ENCODE assay signal across 8 cellular contexts in the genomic region with DNA sequence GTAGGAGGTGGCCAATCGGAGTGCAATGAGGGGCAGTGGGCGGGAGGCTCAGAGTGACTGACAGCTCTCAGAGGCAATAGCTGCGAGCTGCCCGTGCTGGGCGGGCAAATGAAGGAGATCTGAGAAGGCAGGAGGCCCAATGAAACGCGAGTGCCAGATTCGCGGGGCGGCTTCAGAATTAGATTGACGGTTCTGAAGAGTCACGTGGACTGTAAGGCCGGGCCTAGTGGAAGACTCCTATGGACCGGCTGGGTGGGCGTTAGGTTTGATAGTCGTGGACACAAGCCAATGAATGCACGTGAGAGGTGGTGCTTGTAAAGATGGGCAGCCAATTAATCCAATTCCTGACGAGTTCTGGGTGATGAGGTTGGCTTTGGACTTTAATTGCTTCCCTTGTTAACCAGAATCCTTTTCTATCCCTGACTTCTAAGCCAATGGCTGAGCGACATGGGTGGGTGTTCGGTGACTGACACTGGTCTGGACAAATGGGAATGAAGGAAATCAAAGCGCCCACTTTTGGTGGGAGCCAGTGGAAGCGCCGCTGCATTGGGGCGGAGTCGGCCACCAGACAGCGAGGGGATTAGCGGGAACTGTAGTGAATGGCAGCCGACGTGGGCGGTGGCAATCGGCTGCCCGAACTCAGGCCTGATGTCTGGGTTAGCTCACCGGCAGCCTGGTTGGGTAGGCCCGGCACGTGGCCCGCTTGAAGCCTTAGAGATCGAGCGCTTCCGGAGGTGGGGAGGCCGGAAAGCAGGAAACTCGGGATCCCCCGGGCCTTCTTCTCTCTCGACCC. TPM values are rescaled to one million over a fixed set of nuclear protein-coding genes. Genes with fewer than 3 reads are reported as not detected.
DNase-seq lines count a peak whose midpoint lies in the region; ATAC-seq and TF ChIP-seq lines count a peak whose summit lies in the region.

No MANE protein-coding gene starts in this region.

- no peaks in the 10 kb centered on the region for H3K27me3 Mint-ChIP-seq in CD4-positive, alpha-beta memory T cell
- no peaks in the 10 kb centered on the region for H3K27me3 Mint-ChIP-seq in activated CD4-positive, alpha-beta memory T cell treated with anti-CD3 and anti-CD28 coated beads for 36 hours

- peak overlapping the region; percentile 81 to 99 (median 94) for H3K27ac Mint-ChIP-seq in CD4-positive, alpha-beta memory T cell
- peak overlapping the region; percentile 92 for H3K27ac Mint-ChIP-seq in activated CD4-positive, alpha-beta memory T cell treated with anti-CD3 and anti-CD28 coated beads for 36 hours

- H3K36me3 ChIP-seq in CD4-positive, alpha-beta memory T cell (ENCODE audit: insufficient read depth, low read length): peaks cover 24% of the 10 kb centered on the region

- no peaks in the 10 kb centered on the region for H3K27me3 ChIP-seq in CD4-positive, alpha-beta memory T cell (ENCODE audit: insufficient read depth, low read length)

- POLR2A ChIA-PET in CD4-positive, alpha-beta memory T cell (lab: Charles Lee; ENCODE audit: partially characterized antibody): interaction anchor here (0.5 to 3.8 kb wide), 20 partner anchors 11 to 1519 kb away, joined by 3 to 30 read pairs (median 4); partner anchors contain the start of genes ALKBH7, CLPP, DENND1C and GPR108
- POLR2A ChIA-PET in activated CD4-positive, alpha-beta memory T cell treated with anti-CD3 and anti-CD28 coated beads for 36 hours (lab: Charles Lee): interaction anchor here (0.6 to 2.7 kb wide), 10 partner anchors 13 to 439 kb away, joined by 3 to 15 read pairs (median 4); partner anchors contain the start of genes ALKBH7, CLPP, DENND1C and GTF2F1

- H3K4me1 ChIP-seq in CD4-positive, alpha-beta memory T cell (ENCODE audit: insufficient read depth, low read length): peaks cover 42% of the 10 kb centered on the region

- CTCF ChIA-PET in CD4-positive, alpha-beta memory T cell (lab: Charles Lee; ENCODE audit: partially characterized antibody): interaction anchor here (1.0 to 1.1 kb wide), 4 partner anchors 80 to 437 kb away, joined by 3 to 4 read pairs (median 3); no protein-coding TSS in a partner anchor
- CTCF ChIA-PET in activated CD4-positive, alpha-beta memory T cell treated with anti-CD3 and anti-CD28 coated beads for 36 hours (lab: Charles Lee): interaction anchor here (0.9 to 1.7 kb wide), 7 partner anchors 13 to 439 kb away, joined by 3 to 5 read pairs (median 3); partner anchors contain the start of gene CLPP

- no peaks in the 10 kb centered on the region for H3K9me3 ChIP-seq in CD4-positive, alpha-beta memory T cell (ENCODE audit: control insufficient read depth in 1 of 2, low read length in 2 of 2)

- peak; percentile 98 to 100 (median 100) for DNase-seq in CD4-positive, alpha-beta memory T cell
- peak; percentile 100 for DNase-seq in NCI-H82 (lab: John Stamatoyannopoulos, UW)
- peak; percentile 100 for DNase-seq in activated CD4-positive, alpha-beta memory T cell treated with anti-CD3 and anti-CD28 coated beads for 36 hours
- peak; percentile 100 for DNase-seq in dermis microvascular lymphatic vessel endothelial cell (ENCODE audit: low read depth in 2 of 2)
- peak; percentile 100 for DNase-seq in lower leg skin (ENCODE audit: low spot score in 2 of 2)
- DNase-seq in stimulated activated CD4-positive, alpha-beta T cell treated with anti-CD3 and anti-CD28 coated beads, Interleukin-4, amount 100 ng/mL, for 4 hours: peak; percentile 97 to 100

- TF ChIP-seq POLR2A in lower leg skin (IDR thresholded peaks at IDR 0.05): no peak

- TF ChIP-seq CTCF in lower leg skin (IDR thresholded peaks at IDR 0.05): no peak

- intact Hi-C loops in CD4-positive, alpha-beta memory T cell (cut with micrococcal nuclease): loop anchor here (1.0 to 10.0 kb wide), 5 partner anchors 32 to 80 kb away; partner anchors contain the start of genes CLPP, GTF2F1 and TUBB4A
- intact Hi-C loops in activated CD4-positive, alpha-beta memory T cell treated with anti-CD3 and anti-CD28 coated beads for 36 hours (cut with micrococcal nuclease): loop anchor here (1.0 to 2.0 kb wide), 9 partner anchors 32 to 521 kb away; partner anchors contain the start of genes CLPP, DENND1C, GTF2F1 and SH2D3A
- intact Hi-C loops in lower leg skin (cut with DNase I; ENCODE audit: low total_unique reads): no loop called here

- H3K27ac ChIP-seq in CD4-positive, alpha-beta memory T cell (ENCODE audit: low read depth, low read length): peak overlapping the region; percentile 62

- WGBS in lower leg skin, 2 donors: 1 to 4% methylated on average over 35 to 43 of the region's 43 CpGs

- peak overlapping the region in 1 of 2 donors; percentile 33 for H3K4me3 ChIP-seq in CD4-positive, alpha-beta memory T cell (ENCODE audit: low read length in 2 of 2)
- no peak overlapping the region for H3K4me3 ChIP-seq in lower leg skin (ENCODE audit: low read depth, poor library complexity, severe bottlenecking)

- H3K36me3 Mint-ChIP-seq in CD4-positive, alpha-beta memory T cell: peaks cover 8 to 31% of the 10 kb centered on the region in 2 donors
- peaks cover 27% of the 10 kb centered on the region for H3K36me3 Mint-ChIP-seq in activated CD4-positive, alpha-beta memory T cell treated with anti-CD3 and anti-CD28 coated beads for 36 hours

- peaks cover 0 to 2% (median 0%) of the 10 kb centered on the region in 8 donors for H3K9me3 Mint-ChIP-seq in CD4-positive, alpha-beta memory T cell
- H3K9me3 Mint-ChIP-seq in activated CD4-positive, alpha-beta memory T cell treated with anti-CD3 and anti-CD28 coated beads for 36 hours: peaks cover 3% of the 10 kb centered on the region

- H3K4me1 Mint-ChIP-seq in CD4-positive, alpha-beta memory T cell: peaks cover 16 to 37% (median 29%) of the 10 kb centered on the region in 4 donors
- H3K4me1 Mint-ChIP-seq in activated CD4-positive, alpha-beta memory T cell treated with anti-CD3 and anti-CD28 coated beads for 36 hours (ENCODE audit: low read depth): peaks cover 36% of the 10 kb centered on the region

- ATAC-seq in GM19455 (IDR thresholded peaks at IDR 0.05; ENCODE audit: unreplicated experiment) (peak; percentile 91), HG03575 (IDR thresholded peaks at IDR 0.05; ENCODE audit: extremely low read depth, insufficient number of reproducible peaks, low FRiP score, unreplicated experiment) (peak; percentile 69)

- H3K4me3 Mint-ChIP-seq in CD4-positive, alpha-beta memory T cell: peak overlapping the region; percentile 70 to 88 (median 86)
- H3K4me3 Mint-ChIP-seq in activated CD4-positive, alpha-beta memory T cell treated with anti-CD3 and anti-CD28 coated beads for 36 hours: peak overlapping the region; percentile 75

RNA-seq across cellular contexts. Expression of gene KHSRP, which starts 0.5 kb away (rescaled TPM):
- 100 to 1,000 TPM; 168 to 169 TPM for total RNA-seq in CD4-positive, alpha-beta memory T cell
- polyA plus RNA-seq in CD4-positive, alpha-beta memory T cell: 10 to 100 TPM in 1 of 2 donors, 1 to 10 TPM in 1; 4.3 to 25.3 TPM
- 100 to 1,000 TPM; 296 to 305 TPM for total RNA-seq in activated CD4-positive, alpha-beta memory T cell treated with anti-CD3 and anti-CD28 coated beads for 36 hours
- total RNA-seq in dermis microvascular lymphatic vessel endothelial cell (89.9 and 116 TPM in 2 replicates), lower leg skin (100 to 1,000 TPM; 116 to 143 (median 131) TPM)

RNA-seq across cellular contexts. Expression of gene SLC25A41, which starts 8.4 kb away (rescaled TPM):
- total RNA-seq in CD4-positive, alpha-beta memory T cell: not detected
- not detected for polyA plus RNA-seq in CD4-positive, alpha-beta memory T cell
- total RNA-seq in activated CD4-positive, alpha-beta memory T cell treated with anti-CD3 and anti-CD28 coated beads for 36 hours: not detected
- total RNA-seq in dermis microvascular lymphatic vessel endothelial cell: 0.13 TPM in 2 replicates
- under 1 TPM in 1 of 4 donors, not detected in 3; 0.21 TPM for total RNA-seq in lower leg skin

RNA-seq across cellular contexts. Expression of gene GTF2F1, which starts 32.2 kb away (rescaled TPM):
- 10 to 100 TPM; 56.3 to 57.7 TPM for total RNA-seq in CD4-positive, alpha-beta memory T cell
- polyA plus RNA-seq in CD4-positive, alpha-beta memory T cell: 10 to 100 TPM in 1 of 2 donors, 1 to 10 TPM in 1; 6.6 to 27.5 TPM
- 10 to 100 TPM; 67.0 to 70.9 TPM for total RNA-seq in activated CD4-positive, alpha-beta memory T cell treated with anti-CD3 and anti-CD28 coated beads for 36 hours
- total RNA-seq in dermis microvascular lymphatic vessel endothelial cell (35.7 and 43.4 TPM in 2 replicates), lower leg skin (10 to 100 TPM; 33.2 to 59.5 (median 43.1) TPM)

RNA-seq across cellular contexts. Expression of gene SLC25A23, which starts 34.5 kb away (rescaled TPM):
- 10 to 100 TPM; 24.9 to 25.5 TPM for total RNA-seq in CD4-positive, alpha-beta memory T cell
- 10 to 100 TPM in 1 of 2 donors, 1 to 10 TPM in 1; 8.2 to 24.3 TPM for polyA plus RNA-seq in CD4-positive, alpha-beta memory T cell
- 10 to 100 TPM; 28.6 to 29.6 TPM for total RNA-seq in activated CD4-positive, alpha-beta memory T cell treated with anti-CD3 and anti-CD28 coated beads for 36 hours
- total RNA-seq in dermis microvascular lymphatic vessel endothelial cell (9.5 and 19.0 TPM in 2 replicates), lower leg skin (100 to 1,000 TPM in 1 of 4 donors, 10 to 100 TPM in 3; 60.9 to 102 (median 76.0) TPM)

RNA-seq across cellular contexts. Expression of gene CRB3, which starts 38.9 kb away (rescaled TPM):
- total RNA-seq in CD4-positive, alpha-beta memory T cell: 1 to 10 TPM; 4.2 to 5.1 TPM
- polyA plus RNA-seq in CD4-positive, alpha-beta memory T cell: 10 to 100 TPM in 1 of 2 donors, 1 to 10 TPM in 1; 4.3 to 10.3 TPM
- 1 to 10 TPM; 1.6 to 2.4 TPM for total RNA-seq in activated CD4-positive, alpha-beta memory T cell treated with anti-CD3 and anti-CD28 coated beads for 36 hours
- total RNA-seq in dermis microvascular lymphatic vessel endothelial cell (not detected in 2 replicates), lower leg skin (100 to 1,000 TPM in 1 of 4 donors, 10 to 100 TPM in 3; 75.7 to 124 (median 88.7) TPM)
